ENCODE assay signal across 25 cellular contexts in genomic region chr16:83943516-83944050, GRCh38. TPM values are rescaled to one million over a fixed set of nuclear protein-coding genes. Genes with fewer than 3 reads are reported as not detected.
"Had no signal": no experiment of that assay in that cellular context is flagged by ENCODE, and none has a peak within 500 bp of the region (broad histone marks: within the 10 kb centered on the region; RNA-seq: fewer than 3 reads in every experiment).

No MANE protein-coding gene starts in this region.

- H3K4me1 Mint-ChIP-seq: nephron had no signal

- H3K36me3 ChIP-seq: left ventricle myocardium inferior, stomach, upper lobe of left lung, vagina had no signal

- H3K9me3 Mint-ChIP-seq: endodermal cell; naive B cell; nephron; stimulated activated memory B cell treated with anti-CD40 and anti-IgM and Interleukin-4, amounts not matched to agents 10 μg/mL and 1 μg/mL and 100 μg/mL, for 72 hours had no signal

- H3K4me3 ChIP-seq: coronary artery, hepatocyte, left ventricle myocardium inferior, psoas muscle, smooth muscle cell, stomach, upper lobe of left lung, vagina had no signal

- H3K27me3 Mint-ChIP-seq: naive B cell had no signal

- H3K4me1 ChIP-seq: psoas muscle, vagina had no signal

- H3K27ac ChIP-seq: coronary artery, hepatocyte, left ventricle myocardium inferior, psoas muscle, vagina had no signal

- H3K9me3 ChIP-seq: left ventricle myocardium inferior, psoas muscle, stomach, upper lobe of left lung, vagina had no signal

- ATAC-seq: psoas muscle; stimulated activated memory B cell treated with anti-CD40 and anti-IgM and Interleukin-4, amounts not matched to agents 10 μg/mL and 1 μg/mL and 100 μg/mL, for 72 hours had no signal

- DNase-seq: central memory CD4-positive, alpha-beta T cell; effector CD4-positive, alpha-beta T cell; endodermal cell; foreskin melanocyte; head of caudate nucleus; kidney glomerular epithelial cell; left ventricle myocardium inferior; mesendoderm; naive B cell; psoas muscle; retina; stimulated activated CD4-positive, alpha-beta T cell treated with anti-CD3 and anti-CD28 coated beads, Interleukin-4, amount 100 ng/mL, for 1 hour; stimulated activated CD8-positive, alpha-beta memory T cell treated with anti-CD3 and anti-CD28 coated beads, Interleukin-4, amount 100 ng/mL, for 48 hours; stomach; substantia nigra; upper lobe of left lung had no signal

- H3K4me3 Mint-ChIP-seq: endodermal cell; nephron; stimulated activated memory B cell treated with anti-CD40 and anti-IgM and Interleukin-4, amounts not matched to agents 10 μg/mL and 1 μg/mL and 100 μg/mL, for 72 hours had no signal

- H3K27ac Mint-ChIP-seq: nephron; stimulated activated memory B cell treated with anti-CD40 and anti-IgM and Interleukin-4, amounts not matched to agents 10 μg/mL and 1 μg/mL and 100 μg/mL, for 72 hours had no signal

- H3K27me3 ChIP-seq: hepatocyte, stomach, upper lobe of left lung, vagina had no signal

- H3K36me3 Mint-ChIP-seq: naive B cell; stimulated activated memory B cell treated with anti-CD40 and anti-IgM and Interleukin-4, amounts not matched to agents 10 μg/mL and 1 μg/mL and 100 μg/mL, for 72 hours had no signal

RNA-seq across cellular contexts. Expression of gene NECAB2, which starts 24.5 kb away (rescaled TPM):
- total RNA-seq: dermis microvascular lymphatic vessel endothelial cell, hepatocyte, lung microvascular endothelial cell, psoas muscle, vagina had no signal
- polyA plus RNA-seq: esophagus had no signal
